Comparison of ENCODE assay signal across 11 cellular contexts in the genomic region with DNA sequence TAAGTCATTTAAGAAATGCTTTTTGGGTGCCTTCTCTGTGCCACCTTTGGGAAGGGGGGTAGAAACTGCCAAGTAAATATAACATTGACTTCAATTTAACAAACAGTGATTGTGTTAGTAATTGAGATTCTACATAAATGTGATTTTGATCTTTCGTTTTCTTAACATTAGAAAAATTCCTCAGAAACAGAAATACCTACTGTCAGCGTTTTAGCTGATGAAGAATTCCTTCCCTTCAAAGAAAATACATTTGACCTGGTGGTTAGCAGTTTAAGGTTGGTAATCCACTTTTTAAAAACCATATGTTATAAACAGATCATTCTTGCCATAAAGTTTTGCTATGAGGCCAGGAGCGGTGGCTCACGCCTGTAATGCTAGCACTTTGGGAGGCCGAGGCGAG.
"Had no signal": no experiment of that assay in that cellular context is flagged by ENCODE, and none has a peak within 500 bp of the region (broad histone marks: within the 10 kb centered on the region; RNA-seq: fewer than 3 reads in every experiment).

No MANE protein-coding gene starts in this region.

- H3K9ac ChIP-seq: GM23248 had no signal

- H3K4me1 ChIP-seq: HAP-1 had no signal

- H3K4me2 ChIP-seq: GM23338 had no signal

- H3K27ac Mint-ChIP-seq: GM23338, H9, HFFc6 had no signal

- H3K4me3 Mint-ChIP-seq: GM23338, H9, HFFc6 had no signal

- DNase-seq: GM23248, GOT3, H7, H9, HCEC 1CT, HFFc6 had no signal

- ATAC-seq: GM23338, HCT116 had no signal

- FAIRE-seq: H1, H54 had no signal

- H3K4me3 ChIP-seq: GM23248, GM23338, HAP-1 had no signal

- H3K27ac ChIP-seq: GM23248 had no signal

- H3K9me3 Mint-ChIP-seq: GM23338, H9, HFFc6 had no signal

- H3K9me3 ChIP-seq: HAP-1 had no signal

- H2AFZ ChIP-seq: GM23248, GM23338 had no signal

- H3K4me1 Mint-ChIP-seq: GM23338, H9 had no signal
